8 cellular contexts compared by ENCODE assay signal in genomic region chr12:120292661-120293531, GRCh38.
A peak's percentile ranks its signal among the peaks of the same experiment; 100 is the strongest.
DNase-seq lines count a peak whose midpoint lies in the region; ATAC-seq and TF ChIP-seq lines count a peak whose summit lies in the region.

Gene RNU4-1, minus strand, starts transcription at chr12:120293237.

- TF ChIP-seq CTCF in AG04449 (IDR thresholded peaks at IDR 0.05; ENCODE audit: insufficient read depth, low read length, missing control alignments) (no peak), choroid plexus epithelial cell (conservative IDR thresholded peaks at IDR 0.05; ENCODE audit: low read depth, low read length) (no peak)

- DNase-seq in AG04449 (ENCODE audit: low read depth, low spot score): peak; percentile 79
- peak; percentile 70 for DNase-seq in NCI-H510A (lab: John Stamatoyannopoulos, UW)
- peak; percentile 61 for DNase-seq in activated CD4-positive, CD25-positive, alpha-beta regulatory T cell treated with anti-CD3 and anti-CD28 coated beads, Interleukin-2, amount 50 U/mL, for 72 hours
- peak; percentile 95 for DNase-seq in choroid plexus epithelial cell (ENCODE audit: low read depth)
- peak; percentile 99 for DNase-seq in kidney tubule cell (ENCODE audit: low spot score)
- peak; percentile 39 to 47 for DNase-seq in stimulated activated CD4-positive, alpha-beta T cell treated with anti-CD3 and anti-CD28 coated beads, Interleukin-1b, Interleukin-23, amount 100 ng/mL, for 1 hour (ENCODE audit: low read depth in 2 of 2)

- CTCF ChIA-PET in AG04449 (lab: Yijun Ruan, JAX): interaction anchor here (0.8 to 12.0 kb wide), 5 partner anchors 9 to 94 kb away, joined by 3 to 175 read pairs (median 4); partner anchors contain the start of genes PXN and SIRT4

- POLR2A ChIA-PET in AG04449 (lab: Yijun Ruan, JAX): interaction anchor here (0.6 to 4.9 kb wide), 18 partner anchors 7 to 131 kb away, joined by 3 to 249 read pairs (median 10); partner anchors contain the start of genes PXN, RPLP0 and SIRT4

- ATAC-seq in GM18909 (IDR thresholded peaks at IDR 0.05; ENCODE audit: poor library complexity, unreplicated experiment) (peak; percentile 51), HG03196 (IDR thresholded peaks at IDR 0.05; ENCODE audit: unreplicated experiment) (peak; percentile 39)

- H3K4me3 ChIP-seq in AG04449 (ENCODE audit: low read depth, low read length): peak within 1 kb of the TSS; percentile 61
- H3K4me3 ChIP-seq in choroid plexus epithelial cell (ENCODE audit: low read depth, low read length): peak within 1 kb of the TSS; percentile 58

Comparison
In these comparisons a context has a peak if more than half of its experiments do, and no peak if none do; other contexts are left out.
1. Peak in every context shown above with its lines: DNase-seq, ATAC-seq and H3K4me3 ChIP-seq.
2. DNase-seq: peak in every context shown above with its lines; median percentile 99 in kidney tubule cell; 95 in choroid plexus epithelial cell; 79 in AG04449; 70 in NCI-H510A; 61 in activated CD4-positive, CD25-positive, alpha-beta regulatory T cell treated with anti-CD3 and anti-CD28 coated beads, Interleukin-2, amount 50 U/mL, for 72 hours; 43 in stimulated activated CD4-positive, alpha-beta T cell treated with anti-CD3 and anti-CD28 coated beads, Interleukin-1b, Interleukin-23, amount 100 ng/mL, for 1 hour.